In genomic region chr3:45992133-45992729, GRCh38 we compare ENCODE assay signal across 15 cellular contexts. TPM values are rescaled to one million over a fixed set of nuclear protein-coding genes. Genes with fewer than 3 reads are reported as not detected.
DNase-seq lines count a peak whose midpoint lies in the region; ATAC-seq and TF ChIP-seq lines count a peak whose summit lies in the region.
"Had no signal": no experiment of that assay in that cellular context is flagged by ENCODE, and none has a peak within 500 bp of the region (broad histone marks: within the 10 kb centered on the region; RNA-seq: fewer than 3 reads in every experiment).

No MANE protein-coding gene starts in this region.

- intact Hi-C loops in CD8-positive, alpha-beta T cell (cut with DNase I, micrococcal nuclease), result loop anchor here in 1 of 2 experiments (10.0 kb wide), 1 partner anchor 397 kb away; the partner anchor contains the start of gene LIMD1
- intact Hi-C loops in esophagus muscularis mucosa (cut with DNase I), result no loop called here
- intact Hi-C loops in Caco-2 (cut with micrococcal nuclease; ENCODE audit: unreplicated experiment), result no loop called here

- ATAC-seq in CD8-positive, alpha-beta T cell, result no peak
- ATAC-seq in natural killer cell treated with Interleukin-12 subunit alpha and Interleukin-12 subunit beta and Interleukin-15 and Interleukin-18, amount 100 ng/mL, for 72 hours, result no peak
- no peak for ATAC-seq in GM19455 (IDR thresholded peaks at IDR 0.05; ENCODE audit: unreplicated experiment)
- no peak for ATAC-seq in HG02610 (IDR thresholded peaks at IDR 0.05; ENCODE audit: unreplicated experiment)
- ATAC-seq: Panc1 had no signal

- H3K27me3 ChIP-seq in CD8-positive, alpha-beta T cell (ENCODE audit: insufficient read depth, low read length), result no peaks in the 10 kb centered on the region
- H3K27me3 ChIP-seq in esophagus muscularis mucosa, result no peaks in the 10 kb centered on the region
- H3K27me3 ChIP-seq in Caco-2 (replicated peaks; ENCODE audit: control insufficient read depth, insufficient read depth, low read length), result no peaks in the 10 kb centered on the region
- H3K27me3 ChIP-seq in SJCRH30, result no peaks in the 10 kb centered on the region

- peaks cover 75% of the 10 kb centered on the region for H3K4me1 Mint-ChIP-seq in CD8-positive, alpha-beta T cell (ENCODE audit: low read depth)
- H3K4me1 Mint-ChIP-seq in natural killer cell treated with Interleukin-12 subunit alpha and Interleukin-12 subunit beta and Interleukin-15 and Interleukin-18, amount 100 ng/mL, for 72 hours (ENCODE audit: low read depth in 2 of 2), result peaks cover 56 to 70% of the 10 kb centered on the region in 2 donors
- peaks cover 19% of the 10 kb centered on the region for H3K4me1 Mint-ChIP-seq in Caco-2 (ENCODE audit: low read depth, unreplicated experiment)

- no peak for TF ChIP-seq EP300 in esophagus muscularis mucosa (IDR thresholded peaks at IDR 0.05)

- H3K4me3 ChIP-seq in CD8-positive, alpha-beta T cell (ENCODE audit: low read depth, low read length), result no peak overlapping the region
- H3K4me3 ChIP-seq in esophagus muscularis mucosa (no peak overlapping the region), Caco-2 (ENCODE audit: low read depth, low read length) (no peak overlapping the region), SJCRH30 (no peak overlapping the region)

- CTCF ChIA-PET in CD8-positive, alpha-beta T cell (lab: Charles Lee), result interaction anchor here (0.6 to 7.8 kb wide), 5 partner anchors 24 to 86 kb away, joined by 3 to 66 read pairs (median 9); no protein-coding TSS in a partner anchor
- CTCF ChIA-PET in Caco-2 (lab: Charles Lee), result no interaction called here

- H3K36me3 ChIP-seq in CD8-positive, alpha-beta T cell (ENCODE audit: insufficient read depth, low read length), result no peaks in the 10 kb centered on the region
- H3K36me3 ChIP-seq in esophagus muscularis mucosa, result no peaks in the 10 kb centered on the region
- no peaks in the 10 kb centered on the region for H3K36me3 ChIP-seq in Caco-2 (ENCODE audit: control insufficient read depth, insufficient read depth, low read length)
- no peaks in the 10 kb centered on the region for H3K36me3 ChIP-seq in SJCRH30

- peaks cover 23% of the 10 kb centered on the region for H3K36me3 Mint-ChIP-seq in CD8-positive, alpha-beta T cell
- peaks cover 7% of the 10 kb centered on the region for H3K36me3 Mint-ChIP-seq in natural killer cell treated with Interleukin-12 subunit alpha and Interleukin-12 subunit beta and Interleukin-15 and Interleukin-18, amount 100 ng/mL, for 72 hours
- H3K36me3 Mint-ChIP-seq in Caco-2 (ENCODE audit: insufficient read depth, unreplicated experiment), result no peaks in the 10 kb centered on the region

- H3K27ac Mint-ChIP-seq in CD8-positive, alpha-beta T cell, result peak overlapping the region; percentile 93
- peak overlapping the region; percentile 73 to 84 for H3K27ac Mint-ChIP-seq in natural killer cell treated with Interleukin-12 subunit alpha and Interleukin-12 subunit beta and Interleukin-15 and Interleukin-18, amount 100 ng/mL, for 72 hours
- H3K27ac Mint-ChIP-seq in Caco-2 (ENCODE audit: unreplicated experiment), result no peak overlapping the region

- BruUV-seq in Caco-2 (replicated peaks; lab: Mats Ljungman, UMichigan), result no TSS peak

- no peaks in the 10 kb centered on the region for H3K9me3 Mint-ChIP-seq in CD8-positive, alpha-beta T cell
- H3K9me3 Mint-ChIP-seq in natural killer cell treated with Interleukin-12 subunit alpha and Interleukin-12 subunit beta and Interleukin-15 and Interleukin-18, amount 100 ng/mL, for 72 hours, result no peaks in the 10 kb centered on the region
- H3K9me3 Mint-ChIP-seq in Caco-2 (ENCODE audit: unreplicated experiment), result no peaks in the 10 kb centered on the region

- 65% methylated on average over 2 of the region's 2 CpGs for WGBS in esophagus muscularis mucosa

- no peak for TF ChIP-seq CTCF in CD8-positive, alpha-beta T cell (IDR thresholded peaks at IDR 0.05)
- TF ChIP-seq CTCF in esophagus muscularis mucosa (IDR thresholded peaks at IDR 0.05) (no peak), Caco-2 (IDR thresholded peaks at IDR 0.05; ENCODE audit: insufficient read depth in 1 of 2, low read depth in 1 of 2, low read length in 1 of 2, severe bottlenecking in 1 of 2, unreplicated experiment in 1 of 2) (no peak)

- H3K27ac ChIP-seq in CD8-positive, alpha-beta T cell (ENCODE audit: low read depth, low read length), result no peak overlapping the region
- H3K27ac ChIP-seq in esophagus muscularis mucosa (replicated peaks in 1 of 4) (peak overlapping the region; percentile 71 to 96 (median 92)), SJCRH30 (no peak overlapping the region)

- H3K4me1 ChIP-seq in CD8-positive, alpha-beta T cell (ENCODE audit: insufficient read depth, low read length), result peaks cover 42% of the 10 kb centered on the region
- H3K4me1 ChIP-seq in esophagus muscularis mucosa, result peaks cover 79 to 84% (median 80%) of the 10 kb centered on the region in 4 donors
- H3K4me1 ChIP-seq in Caco-2, result peaks cover 12% of the 10 kb centered on the region
- no peaks in the 10 kb centered on the region for H3K4me1 ChIP-seq in SJCRH30

- POLR2A ChIA-PET in CD8-positive, alpha-beta T cell (lab: Charles Lee), result interaction anchor here (1.0 to 4.7 kb wide), 3 partner anchors 23 to 41 kb away, joined by 3 to 19 read pairs (median 7); no protein-coding TSS in a partner anchor
- POLR2A ChIA-PET in Caco-2 (lab: Charles Lee), result no interaction called here

- H3K9me3 ChIP-seq in CD8-positive, alpha-beta T cell (ENCODE audit: low read length), result no peaks in the 10 kb centered on the region
- no peaks in the 10 kb centered on the region for H3K9me3 ChIP-seq in esophagus muscularis mucosa
- no peaks in the 10 kb centered on the region for H3K9me3 ChIP-seq in Caco-2
- H3K9me3 ChIP-seq in SJCRH30 (replicated peaks), result no peaks in the 10 kb centered on the region

- H3K27me3 Mint-ChIP-seq in CD8-positive, alpha-beta T cell (ENCODE audit: low read depth), result no peaks in the 10 kb centered on the region
- no peaks in the 10 kb centered on the region for H3K27me3 Mint-ChIP-seq in natural killer cell treated with Interleukin-12 subunit alpha and Interleukin-12 subunit beta and Interleukin-15 and Interleukin-18, amount 100 ng/mL, for 72 hours
- no peaks in the 10 kb centered on the region for H3K27me3 Mint-ChIP-seq in Caco-2 (ENCODE audit: insufficient read depth, unreplicated experiment)
- H3K27me3 Mint-ChIP-seq: activated naive CD8-positive, alpha-beta T cell had no signal

- DNase-seq in CD8-positive, alpha-beta T cell, result no peak
- peak; percentile 7 for DNase-seq in NAMALWA (ENCODE audit: low spot score)
- no peak for DNase-seq in esophagus muscularis mucosa (ENCODE audit: extremely low spot score)
- DNase-seq in natural killer cell treated with Interleukin-12 subunit alpha and Interleukin-12 subunit beta and Interleukin-15 and Interleukin-18, amount 100 ng/mL, for 72 hours (ENCODE audit: low spot score), result no peak
- DNase-seq in Caco-2, result no peak
- DNase-seq in SJCRH30, result no peak
- DNase-seq: activated CD4-positive, CD25-positive, alpha-beta regulatory T cell treated with anti-CD3 and anti-CD28 coated beads, Interleukin-2, amount 50 U/mL, for 72 hours; C1 segment of cervical spinal cord; effector memory CD4-positive, alpha-beta T cell; NCI-H2029; stimulated activated CD4-positive, alpha-beta T cell treated with anti-CD3 and anti-CD28 coated beads, Interleukin-4, amount 100 ng/mL, for 24 hours had no signal

- no peak for TF ChIP-seq POLR2A in esophagus muscularis mucosa (IDR thresholded peaks at IDR 0.05; ENCODE audit: low read depth)

- H3K4me3 Mint-ChIP-seq in CD8-positive, alpha-beta T cell, result no peak overlapping the region
- H3K4me3 Mint-ChIP-seq in natural killer cell treated with Interleukin-12 subunit alpha and Interleukin-12 subunit beta and Interleukin-15 and Interleukin-18, amount 100 ng/mL, for 72 hours, result peak overlapping the region; percentile 85
- H3K4me3 Mint-ChIP-seq in Caco-2 (ENCODE audit: unreplicated experiment), result no peak overlapping the region

RNA-seq across cellular contexts. Expression of gene FYCO1, which starts 3.4 kb away (rescaled TPM):
- 10 to 100 TPM; 16.6 to 16.7 TPM for total RNA-seq in CD8-positive, alpha-beta T cell
- total RNA-seq in esophagus muscularis mucosa (100 to 1,000 TPM in 1 of 4 donors, 10 to 100 TPM in 3; 64.1 to 122 (median 93.8) TPM), Caco-2 (2022) (10.8 and 10.9 TPM in 2 replicates)
- total RNA-seq in natural killer cell treated with Interleukin-12 subunit alpha and Interleukin-12 subunit beta and Interleukin-15 and Interleukin-18, amount 100 ng/mL, for 72 hours, result 10 to 100 TPM; 14.6 to 30.3 TPM
- total RNA-seq in SJCRH30 (2014; rRNA removed; shearing (Covaris generic)), result 6.5 and 7.2 TPM in 2 replicates

RNA-seq across cellular contexts. Expression of gene XCR1, which starts 35.1 kb away (rescaled TPM):
- not detected for total RNA-seq in CD8-positive, alpha-beta T cell
- total RNA-seq in esophagus muscularis mucosa (under 1 TPM in 1 of 4 donors, not detected in 3; 0.17 TPM), Caco-2 (2022) (not detected in 2 replicates)
- not detected for total RNA-seq in natural killer cell treated with Interleukin-12 subunit alpha and Interleukin-12 subunit beta and Interleukin-15 and Interleukin-18, amount 100 ng/mL, for 72 hours
- total RNA-seq in SJCRH30 (2014; rRNA removed; shearing (Covaris generic)), result not detected in 2 replicates

RNA-seq across cellular contexts. Expression of gene CXCR6, which starts 49.0 kb away (rescaled TPM):
- 10 to 100 TPM in 1 of 2 experiments, 1 to 10 TPM in 1; 9.2 to 11.0 TPM for total RNA-seq in CD8-positive, alpha-beta T cell
- 1 to 10 TPM in 1 of 4 donors, under 1 TPM in 3; 0.39 to 7.1 (median 0.49) TPM for total RNA-seq in esophagus muscularis mucosa
- total RNA-seq in natural killer cell treated with Interleukin-12 subunit alpha and Interleukin-12 subunit beta and Interleukin-15 and Interleukin-18, amount 100 ng/mL, for 72 hours, result 1 to 10 TPM; 4.0 to 5.3 TPM
- total RNA-seq in Caco-2 (2022), result not detected in 2 replicates
- total RNA-seq in SJCRH30 (2014; rRNA removed; shearing (Covaris generic)), result not detected in 2 replicates

Comparison
In these comparisons a context has a peak if more than half of its experiments do, and no peak if none do; other contexts are left out.
1. H3K27ac ChIP-seq: peak in esophagus muscularis mucosa (4 of 4); none in CD8-positive, alpha-beta T cell (single experiment) and SJCRH30 (single experiment).